ENCODE assay signal across 8 cellular contexts in genomic region chr7:33061282-33061928, GRCh38. TPM values are rescaled to one million over a fixed set of nuclear protein-coding genes. Genes with fewer than 3 reads are reported as not detected.
DNase-seq lines count a peak whose midpoint lies in the region; ATAC-seq, FAIRE-seq and TF ChIP-seq lines count a peak whose summit lies in the region.

No MANE protein-coding gene starts in this region.

- H3K4me2 ChIP-seq in astrocyte (ENCODE audit: low read length): peak overlapping the region; percentile 88

- H3K79me2 ChIP-seq in astrocyte (ENCODE audit: insufficient read depth, low read length): peaks cover 57% of the 10 kb centered on the region

- H3K27me3 ChIP-seq in A673 (replicated peaks; ENCODE audit: insufficient read depth, low read depth, low read length, poor library complexity) (no peaks in the 10 kb centered on the region), astrocyte (ENCODE audit: insufficient read depth, low read length) (no peaks in the 10 kb centered on the region)

- intact Hi-C loops in A673 (cut with micrococcal nuclease; ENCODE audit: unreplicated experiment): loop anchor here (5.0 kb wide), 1 partner anchor 169 kb away; the partner anchor contains the start of gene KBTBD2

- H3K4me1 Mint-ChIP-seq in astrocyte (ENCODE audit: low read depth, unreplicated experiment): peaks cover 3% of the 10 kb centered on the region
- peaks cover 38% of the 10 kb centered on the region for H3K4me1 Mint-ChIP-seq in mesothelial cell of epicardium

- peaks cover 8% of the 10 kb centered on the region for H3K9me3 ChIP-seq in A673 (ENCODE audit: low read depth, low read length, poor library complexity, severe bottlenecking)
- H3K9me3 ChIP-seq in HEK293 (ENCODE audit: control insufficient read depth, insufficient read depth, low read depth, low read length): no peaks in the 10 kb centered on the region
- no peaks in the 10 kb centered on the region for H3K9me3 ChIP-seq in astrocyte (ENCODE audit: insufficient read depth, low read depth, low read length)

- H3K4me1 ChIP-seq in A673 (ENCODE audit: insufficient read depth, low read length, poor library complexity, severe bottlenecking): peaks cover 15% of the 10 kb centered on the region
- no peaks in the 10 kb centered on the region for H3K4me1 ChIP-seq in HEK293 (ENCODE audit: control insufficient read depth, insufficient read depth, low read length)
- H3K4me1 ChIP-seq in astrocyte (ENCODE audit: insufficient read depth, low read length): no peaks in the 10 kb centered on the region

- peaks cover 21% of the 10 kb centered on the region for H4K20me1 ChIP-seq in astrocyte (ENCODE audit: insufficient read depth, low read length)

- peaks cover 6% of the 10 kb centered on the region for H3K36me3 Mint-ChIP-seq in astrocyte (ENCODE audit: low read depth, unreplicated experiment)
- peaks cover 16% of the 10 kb centered on the region for H3K36me3 Mint-ChIP-seq in mesothelial cell of epicardium

- H3K27me3 Mint-ChIP-seq in astrocyte (ENCODE audit: low read depth, unreplicated experiment) (no peaks in the 10 kb centered on the region), mesothelial cell of epicardium (ENCODE audit: low read depth) (no peaks in the 10 kb centered on the region)

- H3K4me3 Mint-ChIP-seq in astrocyte (ENCODE audit: unreplicated experiment) (peak overlapping the region; percentile 96), mesothelial cell of epicardium (peak overlapping the region; percentile 89)

- BruUV-seq in A673 (replicated peaks; lab: Mats Ljungman, UMichigan): TSS peak; percentile 43

- TF ChIP-seq CTCF in A673 (conservative IDR thresholded peaks at IDR 0.05; ENCODE audit: low read depth, low read length) (no peak), HEK293 (tag by site-specific recombination; IDR thresholded peaks at IDR 0.05) (no peak), astrocyte (IDR thresholded peaks at IDR 0.05; ENCODE audit: insufficient read depth, low read depth, low read length) (no peak), mesothelial cell of epicardium (IDR thresholded peaks at IDR 0.05; ENCODE audit: unreplicated experiment) (no peak)

- CTCF ChIA-PET in A673 (lab: Charles Lee) (no interaction called here), HEK293 (lab: Yijun Ruan, JAX) (interaction anchor here (0.9 to 1.2 kb wide), 3 partner anchors 12 to 215 kb away, joined by 3 to 6 read pairs (median 6); no protein-coding TSS in a partner anchor)

- peak overlapping the region; percentile 70 for H3K4me3 ChIP-seq in A673 (ENCODE audit: low read depth, low read length, poor library complexity, severe bottlenecking)
- peak overlapping the region; percentile 86 for H3K4me3 ChIP-seq in HEK293 (ENCODE audit: low read depth, low read length)
- peak overlapping the region; percentile 94 for H3K4me3 ChIP-seq in astrocyte (ENCODE audit: insufficient read depth, low read depth, low read length)

- no peaks in the 10 kb centered on the region for H3K36me3 ChIP-seq in A673 (ENCODE audit: insufficient read depth, low read length, poor library complexity, severe bottlenecking)
- peaks cover 2 to 9% of the 10 kb centered on the region in 2 experiments; a peak in 2 of 3 replicates for H3K36me3 ChIP-seq in HEK293 (ENCODE audit: control insufficient read depth in 2 of 2, insufficient read depth in 1 of 2, low read length in 2 of 2)
- no peaks in the 10 kb centered on the region for H3K36me3 ChIP-seq in astrocyte (ENCODE audit: insufficient read depth, low read length)

- DNase-seq in A673 (ENCODE audit: low spot score) (no peak), astrocyte (ENCODE audit: low read depth) (no peak), mesothelial cell of epicardium (ENCODE audit: low spot score in 2 of 2, unreplicated experiment in 2 of 2) (no peak), NCI-H1417 treated with DMSO at 0.1 percent for 48 hours (lab: John Stamatoyannopoulos, UW) (no peak), kidney tubule cell (ENCODE audit: low spot score) (no peak)
- DNase-seq in activated CD8-positive, alpha-beta memory T cell treated with anti-CD3 and anti-CD28 coated beads for 24 hours: no peak

- peak overlapping the region; percentile 72 for H3K27ac Mint-ChIP-seq in astrocyte (ENCODE audit: unreplicated experiment)
- peak overlapping the region; percentile 92 for H3K27ac Mint-ChIP-seq in mesothelial cell of epicardium

- POLR2A ChIA-PET in A673 (lab: Charles Lee; ENCODE audit: low non-redundant PET): no interaction called here
- POLR2A ChIA-PET in HEK293 (lab: Yijun Ruan, JAX): interaction anchor here (1.6 kb wide), 2 partner anchors 16 to 19 kb away, joined by 3 to 5 read pairs; no protein-coding TSS in a partner anchor

- no peak for ATAC-seq in HG03135 (IDR thresholded peaks at IDR 0.05; ENCODE audit: unreplicated experiment)

- H3K9me3 Mint-ChIP-seq in astrocyte (ENCODE audit: unreplicated experiment) (peaks cover 14% of the 10 kb centered on the region), mesothelial cell of epicardium (peaks cover 18% of the 10 kb centered on the region)

- H3K9ac ChIP-seq in astrocyte (ENCODE audit: low read length): peak overlapping the region; percentile 92

- FAIRE-seq in astrocyte (lab: Jason Lieb, UNC): no peak

- no peak overlapping the region for H2AFZ ChIP-seq in astrocyte (ENCODE audit: low read depth, low read length)

- H3K27ac ChIP-seq in A673 (ENCODE audit: low read depth, low read length, poor library complexity, severe bottlenecking) (peak overlapping the region; percentile 96), HEK293 (ENCODE audit: extremely low read depth, low read depth, low read length) (no peak overlapping the region), astrocyte (ENCODE audit: low read depth, low read length) (no peak overlapping the region)

TF ChIP-seq in HEK293, 187 proteins besides CTCF, POLR2A, EP300 and RAD21:
- TF ChIP-seq ZNF785 (tag by site-specific recombination; IDR thresholded peaks at IDR 0.05) (no peak), SCRT2 (tag by site-specific recombination; IDR thresholded peaks at IDR 0.05) (peak; percentile 58)
TF ChIP-seq in HEK293: peak in this region for 1.

RNA-seq across cellular contexts. Expression of gene NT5C3A, which starts 1.2 kb away (rescaled TPM):
- total RNA-seq in A673 (2021) (51.3 and 57.7 TPM in 2 replicates), astrocyte (21.9 and 24.1 TPM in 2 replicates), mesothelial cell of epicardium (28.2 to 32.0 TPM (median 29.8 TPM) in 3 replicates)

RNA-seq across cellular contexts. Expression of gene RP9, which starts 47.8 kb away (rescaled TPM):
- total RNA-seq in A673 (2021) (29.3 and 29.5 TPM in 2 replicates), astrocyte (16.5 and 17.8 TPM in 2 replicates), mesothelial cell of epicardium (17.5 to 20.5 TPM (median 20.3 TPM) in 3 replicates)
